In genomic region chr4:3232001-3232400, GRCh38 we compare ENCODE assay signal across 15 cellular contexts. TPM values are rescaled to one million over a fixed set of nuclear protein-coding genes. Genes with fewer than 3 reads are reported as not detected.
DNase-seq lines count a peak whose midpoint lies in the region; ATAC-seq and TF ChIP-seq lines count a peak whose summit lies in the region.
"Had no signal": no experiment of that assay in that cellular context is flagged by ENCODE, and none has a peak within 500 bp of the region (broad histone marks: within the 10 kb centered on the region; RNA-seq: fewer than 3 reads in every experiment).

No MANE protein-coding gene starts in this region.

- H3K36me3 Mint-ChIP-seq in chondrocyte (ENCODE audit: low read depth) (peaks cover 30% of the 10 kb centered on the region), nephron progenitor cell (ENCODE audit: low read depth) (peaks cover 49% of the 10 kb centered on the region)

- DNase-seq in Right ventricle myocardium superior = peak; percentile 36
- no peak for DNase-seq in left ventricle myocardium superior
- peak; percentile 70 for DNase-seq in chondrocyte (ENCODE audit: low spot score)
- no peak for DNase-seq in nephron progenitor cell
- no peak for DNase-seq in CD1c-positive myeloid dendritic cell (ENCODE audit: extremely low spot score)
- no peak for DNase-seq in H4 (ENCODE audit: low spot score)
- DNase-seq in DMS 273 treated with DMSO at 0.1 percent for 48 hours (lab: John Stamatoyannopoulos, UW) = no peak
- DNase-seq: 8988T; AML-193; Calu3; CD4-positive, alpha-beta T cell; DMS79; HCEC 1CT; HFFc6 had no signal

- intact Hi-C loops in Right ventricle myocardium superior (cut with DNase I) (no loop called here), left ventricle myocardium superior (cut with micrococcal nuclease) (no loop called here)

- H3K9me3 Mint-ChIP-seq in chondrocyte (ENCODE audit: low read depth) (no peaks in the 10 kb centered on the region), nephron progenitor cell (no peaks in the 10 kb centered on the region)
- H3K9me3 Mint-ChIP-seq: CD4-positive, alpha-beta T cell had no signal

- H3K4me3 Mint-ChIP-seq in chondrocyte (ENCODE audit: unreplicated experiment) (no peak overlapping the region), nephron progenitor cell (no peak overlapping the region)
- H3K4me3 Mint-ChIP-seq: CD4-positive, alpha-beta T cell; HFFc6 had no signal

- TF ChIP-seq CTCF in chondrocyte (IDR thresholded peaks at IDR 0.05) (no peak), nephron progenitor cell (IDR thresholded peaks at IDR 0.05) (no peak)

- H3K27ac Mint-ChIP-seq in chondrocyte (ENCODE audit: unreplicated experiment) = no peak overlapping the region
- peak overlapping the region; percentile 16 for H3K27ac Mint-ChIP-seq in nephron progenitor cell
- H3K27ac Mint-ChIP-seq: CD4-positive, alpha-beta T cell; HFFc6 had no signal

- ATAC-seq in Right ventricle myocardium superior (ENCODE audit: poor library complexity) (no peak), left ventricle myocardium superior (no peak)
- ATAC-seq: K562 had no signal

- H3K27me3 Mint-ChIP-seq in chondrocyte (ENCODE audit: low read depth) (no peaks in the 10 kb centered on the region), nephron progenitor cell (ENCODE audit: low read depth, poor library complexity) (no peaks in the 10 kb centered on the region)
- H3K27me3 Mint-ChIP-seq: CD4-positive, alpha-beta T cell had no signal

- H3K4me1 Mint-ChIP-seq in chondrocyte (ENCODE audit: low read depth) = peaks cover 5% of the 10 kb centered on the region
- H3K4me1 Mint-ChIP-seq in nephron progenitor cell = peaks cover 3% of the 10 kb centered on the region

RNA-seq across cellular contexts. Expression of gene MSANTD1, which starts 17.0 kb away (rescaled TPM):
- total RNA-seq in Right ventricle myocardium superior (0.54 TPM), left ventricle myocardium superior (0.45 TPM), chondrocyte (0.55 to 1.7 TPM (median 0.64 TPM) in 3 replicates)
- total RNA-seq in H4 (2014; rRNA removed; shearing (Covaris generic)) = 0.19 and 1.3 TPM in 2 replicates

Comparison
In these comparisons a context has a peak if more than half of its experiments do, and no peak if none do; other contexts are left out.
1. DNase-seq: peak in Right ventricle myocardium superior (single experiment) and chondrocyte (single experiment); none in left ventricle myocardium superior (single experiment), nephron progenitor cell (single experiment), CD1c-positive myeloid dendritic cell (single experiment), H4 (single experiment) and DMS 273 treated with DMSO at 0.1 percent for 48 hours (single experiment).